Comparison of ENCODE assay signal across 23 cellular contexts in the genomic region with DNA sequence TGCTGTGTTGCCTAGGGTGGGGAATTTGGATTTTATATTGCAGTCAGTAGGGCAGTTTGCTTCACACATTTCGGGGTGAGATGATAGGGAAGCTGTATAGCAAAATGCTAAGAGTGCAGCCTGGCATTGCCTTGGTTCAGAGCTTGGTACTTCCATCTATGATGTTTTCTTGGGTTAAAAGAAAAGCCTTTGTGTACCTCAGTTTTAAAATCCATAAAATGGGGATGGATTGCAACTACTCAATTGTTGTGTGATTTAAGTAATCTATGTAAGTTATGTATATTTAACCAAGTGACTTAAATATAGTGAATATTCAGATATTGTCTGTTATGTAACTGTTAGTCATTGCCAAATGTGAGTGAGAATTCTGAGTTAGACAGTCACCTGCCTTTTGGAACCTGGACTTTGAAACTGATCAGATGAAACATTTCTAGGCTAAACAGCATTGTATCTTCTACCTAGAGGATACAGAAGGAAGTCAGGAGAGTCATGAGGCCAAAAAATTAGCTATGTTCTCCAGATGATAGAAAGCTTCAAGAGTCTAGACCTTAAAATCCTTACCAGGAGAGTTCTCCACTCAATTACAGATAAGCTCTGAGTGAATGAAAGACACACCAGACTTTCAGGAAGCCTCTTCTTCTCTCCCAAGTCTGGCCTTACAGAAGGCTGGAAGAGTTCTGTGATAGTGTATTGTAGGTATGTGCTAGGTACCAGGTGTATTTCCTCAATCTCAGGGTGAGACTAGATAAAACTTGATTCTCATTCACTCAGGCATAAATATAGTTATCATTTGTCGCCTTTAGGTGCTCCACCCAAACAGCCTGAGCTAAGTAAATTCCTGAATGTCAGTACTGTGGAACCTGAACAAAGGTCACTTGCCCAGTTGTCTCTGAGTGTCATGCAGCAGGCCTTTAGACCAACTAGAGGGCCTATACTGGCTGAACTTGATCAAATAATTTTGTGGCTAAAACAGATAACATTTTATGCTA. TPM values are rescaled to one million over a fixed set of nuclear protein-coding genes. Genes with fewer than 3 reads are reported as not detected.
A peak's percentile ranks its signal among the peaks of the same experiment; 100 is the strongest.
DNase-seq lines count a peak whose midpoint lies in the region; ATAC-seq, FAIRE-seq and TF ChIP-seq lines count a peak whose summit lies in the region.
"Had no signal": no experiment of that assay in that cellular context is flagged by ENCODE, and none has a peak within 500 bp of the region (broad histone marks: within the 10 kb centered on the region; RNA-seq: fewer than 3 reads in every experiment).

No MANE protein-coding gene starts in this region.

- H2AFZ ChIP-seq in Loucy (ENCODE audit: low read length), result no peak overlapping the region

- intact Hi-C loops in heart left ventricle (cut with DNase I), result no loop called here
- intact Hi-C loops in pancreas (cut with DNase I), result loop anchor here in 1 of 3 donors (10.0 kb wide), 1 partner anchor 74 kb away; no protein-coding TSS in a partner anchor
- intact Hi-C loops in activated CD4-positive, alpha-beta T cell treated with anti-CD3 and anti-CD28 coated beads, Interleukin-2, amount 10 ng/mL, durations not matched to agents 24 days and 14 days (cut with micrococcal nuclease), result no loop called here

- no peaks in the 10 kb centered on the region for H3F3A ChIP-seq in Loucy (ENCODE audit: low read depth)

- peaks cover 32% of the 10 kb centered on the region for H3K36me3 ChIP-seq in Loucy (ENCODE audit: insufficient read depth, low read length)
- H3K36me3 ChIP-seq in heart left ventricle, result peaks cover 0 to 49% (median 35%) of the 10 kb centered on the region in 9 donors
- peaks cover 11 to 31% (median 25%) of the 10 kb centered on the region in 3 donors for H3K36me3 ChIP-seq in pancreas
- H3K36me3 ChIP-seq: ovary had no signal

- no peaks in the 10 kb centered on the region for H3K27me3 Mint-ChIP-seq in T-helper 1 cell treated with Interleukin-12 subunit alpha and Interleukin-12 subunit beta and Interleukin-4 antibody, amounts not matched to agents 30 μg/mL and 1 μg/mL, for 36 hours (ENCODE audit: low read depth)
- no peaks in the 10 kb centered on the region for H3K27me3 Mint-ChIP-seq in activated CD4-positive, alpha-beta T cell treated with anti-CD3 and anti-CD28 coated beads, Interleukin-2, amount 10 ng/mL, durations not matched to agents 24 days and 14 days
- H3K27me3 Mint-ChIP-seq: activated CD4-positive, alpha-beta memory T cell treated with anti-CD3 and anti-CD28 coated beads for 36 hours; stimulated activated naive B cell treated with anti-CD40 and anti-IgM and Interleukin-4, amounts not matched to agents 10 μg/mL and 1 μg/mL and 100 μg/mL, for 72 hours had no signal

- H3K9me2 ChIP-seq in Loucy (replicated peaks; ENCODE audit: low read depth, low read length), result no peaks in the 10 kb centered on the region

- H3K4me3 Mint-ChIP-seq in T-helper 1 cell treated with Interleukin-12 subunit alpha and Interleukin-12 subunit beta and Interleukin-4 antibody, amounts not matched to agents 30 μg/mL and 1 μg/mL, for 36 hours, result no peak overlapping the region
- H3K4me3 Mint-ChIP-seq in activated CD4-positive, alpha-beta T cell treated with anti-CD3 and anti-CD28 coated beads, Interleukin-2, amount 10 ng/mL, durations not matched to agents 24 days and 14 days, result no peak overlapping the region
- H3K4me3 Mint-ChIP-seq: activated CD4-positive, alpha-beta memory T cell treated with anti-CD3 and anti-CD28 coated beads for 36 hours; stimulated activated naive B cell treated with anti-CD40 and anti-IgM and Interleukin-4, amounts not matched to agents 10 μg/mL and 1 μg/mL and 100 μg/mL, for 72 hours had no signal

- WGBS in heart left ventricle, 4 donors, result 65 to 78% (median 72%) methylated on average over 2 of the region's 2 CpGs
- 45 to 52% methylated on average over 2 of the region's 2 CpGs for WGBS in pancreas, 2 donors

- H3K27me3 ChIP-seq in Loucy (ENCODE audit: insufficient read depth, low read length, poor library complexity, severe bottlenecking) (no peaks in the 10 kb centered on the region), heart left ventricle (no peaks in the 10 kb centered on the region), pancreas (no peaks in the 10 kb centered on the region)
- H3K27me3 ChIP-seq: ovary, upper lobe of left lung had no signal

- peak overlapping the region; percentile 29 for H3K9ac ChIP-seq in Loucy (ENCODE audit: low read depth, low read length, poor library complexity, severe bottlenecking)

- peaks cover 81% of the 10 kb centered on the region for H3K79me2 ChIP-seq in Loucy (ENCODE audit: insufficient read depth, low read length)

- ATAC-seq in heart left ventricle (peak; percentile 38 to 55 (median 42)), pancreas (peak; percentile 27 to 65 (median 32))
- ATAC-seq: stimulated activated naive B cell treated with anti-CD40 and anti-IgM and Interleukin-4, amounts not matched to agents 10 μg/mL and 1 μg/mL and 100 μg/mL, for 72 hours had no signal

- H3K27ac Mint-ChIP-seq in T-helper 1 cell treated with Interleukin-12 subunit alpha and Interleukin-12 subunit beta and Interleukin-4 antibody, amounts not matched to agents 30 μg/mL and 1 μg/mL, for 36 hours, result peak overlapping the region; percentile 15
- no peak overlapping the region for H3K27ac Mint-ChIP-seq in activated CD4-positive, alpha-beta T cell treated with anti-CD3 and anti-CD28 coated beads, Interleukin-2, amount 10 ng/mL, durations not matched to agents 24 days and 14 days
- H3K27ac Mint-ChIP-seq: activated CD4-positive, alpha-beta memory T cell treated with anti-CD3 and anti-CD28 coated beads for 36 hours; stimulated activated naive B cell treated with anti-CD40 and anti-IgM and Interleukin-4, amounts not matched to agents 10 μg/mL and 1 μg/mL and 100 μg/mL, for 72 hours had no signal

- H3K27ac ChIP-seq in heart left ventricle, result no peak overlapping the region
- H3K27ac ChIP-seq in pancreas, result no peak overlapping the region
- H3K27ac ChIP-seq: coronary artery, ovary had no signal

- peak overlapping the region; percentile 91 for H3K4me2 ChIP-seq in Loucy (ENCODE audit: low read depth, low read length, poor library complexity, severe bottlenecking)
- H3K4me2 ChIP-seq: smooth muscle cell had no signal

- no peak for TF ChIP-seq CTCF in Loucy (conservative IDR thresholded peaks at IDR 0.05; ENCODE audit: low read length)
- TF ChIP-seq CTCF in heart left ventricle (IDR thresholded peaks at IDR 0.05), result no peak
- no peak for TF ChIP-seq CTCF in pancreas (IDR thresholded peaks at IDR 0.05)

- DNase-seq in T-helper 1 cell, result no peak
- DNase-seq in heart left ventricle, result no peak
- DNase-seq in pancreas, result no peak
- no peak for DNase-seq in activated gamma-delta T cell treated with Interleukin-2 at 50 U/mL for 16 hours
- no peak for DNase-seq in activated CD4-positive, alpha-beta T cell treated with anti-CD3 and anti-CD28 coated beads, Interleukin-2, amount 10 ng/mL, durations not matched to agents 24 days and 14 days
- DNase-seq in Ammon's horn (ENCODE audit: low spot score), result no peak
- DNase-seq: 8988T; activated CD4-positive, alpha-beta memory T cell treated with anti-CD3 and anti-CD28 coated beads for 36 hours; activated effector memory CD4-positive, alpha-beta T cell treated with Interleukin-2 at 50 U/mL for 16 hours; aorta; GDM1; GOT3; islet precursor cell; KG1; NCI-H1105; NCI-H82; ovary; stimulated activated naive B cell treated with anti-CD40 and anti-IgM and Interleukin-4, amounts not matched to agents 10 μg/mL and 1 μg/mL and 100 μg/mL, for 72 hours; upper lobe of left lung had no signal

- peaks cover 33% of the 10 kb centered on the region for H3K36me3 Mint-ChIP-seq in T-helper 1 cell treated with Interleukin-12 subunit alpha and Interleukin-12 subunit beta and Interleukin-4 antibody, amounts not matched to agents 30 μg/mL and 1 μg/mL, for 36 hours (ENCODE audit: low read depth)
- peaks cover 38% of the 10 kb centered on the region for H3K36me3 Mint-ChIP-seq in activated CD4-positive, alpha-beta T cell treated with anti-CD3 and anti-CD28 coated beads, Interleukin-2, amount 10 ng/mL, durations not matched to agents 24 days and 14 days (ENCODE audit: low read depth)

- H3K4me1 Mint-ChIP-seq in T-helper 1 cell treated with Interleukin-12 subunit alpha and Interleukin-12 subunit beta and Interleukin-4 antibody, amounts not matched to agents 30 μg/mL and 1 μg/mL, for 36 hours (ENCODE audit: low read depth), result peaks cover 40% of the 10 kb centered on the region
- peaks cover 38% of the 10 kb centered on the region for H3K4me1 Mint-ChIP-seq in activated CD4-positive, alpha-beta T cell treated with anti-CD3 and anti-CD28 coated beads, Interleukin-2, amount 10 ng/mL, durations not matched to agents 24 days and 14 days

- FAIRE-seq in pancreas (lab: Jason Lieb, UNC), result no peak

- H3K9me3 ChIP-seq in Loucy (ENCODE audit: insufficient read depth, low read depth, low read length) (no peaks in the 10 kb centered on the region), heart left ventricle (no peaks in the 10 kb centered on the region), pancreas (no peaks in the 10 kb centered on the region)
- H3K9me3 ChIP-seq: ovary, upper lobe of left lung had no signal

- H3K4me3 ChIP-seq in Loucy (ENCODE audit: low read length, poor library complexity, severe bottlenecking) (peak overlapping the region; percentile 10), heart left ventricle (no peak overlapping the region), pancreas (no peak overlapping the region)
- H3K4me3 ChIP-seq: coronary artery, ovary, smooth muscle cell, upper lobe of left lung had no signal

- no peaks in the 10 kb centered on the region for H3K9me3 Mint-ChIP-seq in T-helper 1 cell treated with Interleukin-12 subunit alpha and Interleukin-12 subunit beta and Interleukin-4 antibody, amounts not matched to agents 30 μg/mL and 1 μg/mL, for 36 hours
- H3K9me3 Mint-ChIP-seq in activated CD4-positive, alpha-beta T cell treated with anti-CD3 and anti-CD28 coated beads, Interleukin-2, amount 10 ng/mL, durations not matched to agents 24 days and 14 days, result no peaks in the 10 kb centered on the region
- H3K9me3 Mint-ChIP-seq: activated CD4-positive, alpha-beta memory T cell treated with anti-CD3 and anti-CD28 coated beads for 36 hours; stimulated activated naive B cell treated with anti-CD40 and anti-IgM and Interleukin-4, amounts not matched to agents 10 μg/mL and 1 μg/mL and 100 μg/mL, for 72 hours had no signal

- no peak for TF ChIP-seq POLR2A in heart left ventricle (IDR thresholded peaks at IDR 0.05)

- peaks cover 48% of the 10 kb centered on the region for H3K4me1 ChIP-seq in Loucy (ENCODE audit: insufficient read depth, low read length, poor library complexity, severe bottlenecking)
- H3K4me1 ChIP-seq in heart left ventricle, result peaks cover 4 to 65% (median 50%) of the 10 kb centered on the region in 12 donors
- peaks cover 6 to 48% (median 25%) of the 10 kb centered on the region in 3 donors for H3K4me1 ChIP-seq in pancreas

- peaks cover 50% of the 10 kb centered on the region for H4K20me1 ChIP-seq in Loucy (ENCODE audit: insufficient read depth, low read length, poor library complexity, severe bottlenecking)

RNA-seq across cellular contexts. Expression of gene RIOK3, which starts 7.5 kb away (rescaled TPM):
- 10 to 100 TPM; 43.4 to 76.2 (median 51.1) TPM for total RNA-seq in heart left ventricle
- 10 to 100 TPM; 32.3 to 57.9 TPM for polyA plus RNA-seq in heart left ventricle
- total RNA-seq in pancreas, result 10 to 100 TPM; 21.9 to 39.7 (median 36.5) TPM
- 10 to 100 TPM; 30.4 to 37.4 TPM for polyA plus RNA-seq in pancreas
- 46.7 and 53.3 TPM in 2 replicates for total RNA-seq in activated CD4-positive, alpha-beta T cell treated with anti-CD3 and anti-CD28 coated beads, Interleukin-2, amount 10 ng/mL, durations not matched to agents 24 days and 14 days

RNA-seq across cellular contexts. Expression of gene RMC1, which starts 42.7 kb away (rescaled TPM):
- total RNA-seq in heart left ventricle, result 10 to 100 TPM; 12.2 to 24.2 (median 17.3) TPM
- 10 to 100 TPM; 24.9 to 27.8 TPM for polyA plus RNA-seq in heart left ventricle
- 10 to 100 TPM in 4 of 6 donors, 1 to 10 TPM in 2; 7.7 to 15.6 (median 10.3) TPM for total RNA-seq in pancreas
- polyA plus RNA-seq in pancreas, result 10 to 100 TPM; 29.6 to 31.9 TPM
- 51.0 and 52.8 TPM in 2 replicates for total RNA-seq in activated CD4-positive, alpha-beta T cell treated with anti-CD3 and anti-CD28 coated beads, Interleukin-2, amount 10 ng/mL, durations not matched to agents 24 days and 14 days
